ENCODE assay signal across 8 cellular contexts in genomic region chr6:130366011-130366963, GRCh38. TPM values are rescaled to one million over a fixed set of nuclear protein-coding genes. Genes with fewer than 3 reads are reported as not detected.
DNase-seq lines count a peak whose midpoint lies in the region; ATAC-seq, FAIRE-seq and TF ChIP-seq lines count a peak whose summit lies in the region.

Gene TMEM200A, plus strand, starts transcription at chr6:130366017. Its CDS starts 74,406 bp downstream, at chr6:130440423.

- ATAC-seq in central memory CD8-positive, alpha-beta T cell (replicated peaks; ENCODE audit: extremely low read depth, poor library complexity, severe bottlenecking), result peak; percentile 48
- ATAC-seq in HG02571 (IDR thresholded peaks at IDR 0.05; ENCODE audit: unreplicated experiment) (no peak), GM18520 (IDR thresholded peaks at IDR 0.05; ENCODE audit: unreplicated experiment) (no peak)

- POLR2A ChIA-PET in HEK293T (lab: Yijun Ruan, JAX), result no interaction called here

- no peaks in the 10 kb centered on the region for H3K4me1 Mint-ChIP-seq in Calu3 (ENCODE audit: low read depth, unreplicated experiment)
- peaks cover 11% of the 10 kb centered on the region for H3K4me1 Mint-ChIP-seq in central memory CD8-positive, alpha-beta T cell

- H3K27ac ChIP-seq in kidney (ENCODE audit: low read depth in 2 of 2, low read length in 2 of 2), result peak within 1 kb of the TSS; percentile 49 to 64

- peak within 1 kb of the TSS; percentile 62 for H3K4me3 Mint-ChIP-seq in Calu3 (ENCODE audit: low read depth, unreplicated experiment)
- peak within 1 kb of the TSS; percentile 75 for H3K4me3 Mint-ChIP-seq in central memory CD8-positive, alpha-beta T cell

- H3K9me3 Mint-ChIP-seq in Calu3 (ENCODE audit: low read depth, unreplicated experiment), result no peaks in the 10 kb centered on the region
- no peaks in the 10 kb centered on the region for H3K9me3 Mint-ChIP-seq in central memory CD8-positive, alpha-beta T cell

- peaks cover 82% of the 10 kb centered on the region for H3K27me3 Mint-ChIP-seq in Calu3 (ENCODE audit: unreplicated experiment)
- peaks cover 11% of the 10 kb centered on the region for H3K27me3 Mint-ChIP-seq in central memory CD8-positive, alpha-beta T cell

- CTCF ChIA-PET in Calu3 (lab: Charles Lee) (interaction anchor here (0.7 kb wide), 1 partner anchor 33 kb away, joined by 6 read pairs; no protein-coding TSS in a partner anchor), HEK293T (lab: Yijun Ruan, JAX) (interaction anchor here (0.5 to 1.0 kb wide), 7 partner anchors 24 to 612 kb away, joined by 3 to 6 read pairs (median 3); no protein-coding TSS in a partner anchor)

- TF ChIP-seq CTCF in Calu3 (IDR thresholded peaks at IDR 0.05; ENCODE audit: unreplicated experiment) (no peak), kidney (IDR thresholded peaks at IDR 0.05; ENCODE audit: borderline replicate concordance, extremely low read depth, insufficient read depth) (no peak)

- H3K4me1 ChIP-seq in kidney (ENCODE audit: control insufficient read depth in 1 of 2, insufficient read depth in 1 of 2, low read depth in 1 of 2, low read length in 2 of 2), result peaks cover 0 to 18% of the 10 kb centered on the region in 2 donors

- peak within 1 kb of the TSS; percentile 19 to 70 for H3K9ac ChIP-seq in kidney (ENCODE audit: low read length in 2 of 2)

- H3K4me3 ChIP-seq in kidney (ENCODE audit: low read length in 2 of 2), result peak within 1 kb of the TSS; percentile 77

- H3K36me3 Mint-ChIP-seq in Calu3 (ENCODE audit: insufficient read depth, unreplicated experiment), result no peaks in the 10 kb centered on the region
- no peaks in the 10 kb centered on the region for H3K36me3 Mint-ChIP-seq in central memory CD8-positive, alpha-beta T cell (ENCODE audit: insufficient read depth)

- intact Hi-C loops in Calu3 (cut with micrococcal nuclease; ENCODE audit: unreplicated experiment), result loop anchor here (5.0 kb wide), 1 partner anchor 331 kb away; no protein-coding TSS in a partner anchor
- intact Hi-C loops in kidney (cut with DNase I), result loop anchor here (10.0 kb wide), 1 partner anchor 329 kb away; no protein-coding TSS in a partner anchor

- H3K9me3 ChIP-seq in kidney (ENCODE audit: control insufficient read depth in 1 of 2, low read length in 2 of 2), result no peaks in the 10 kb centered on the region

- H3K36me3 ChIP-seq in kidney (ENCODE audit: control insufficient read depth in 1 of 2, insufficient read depth in 2 of 2, low read length in 2 of 2), result no peaks in the 10 kb centered on the region

- BruUV-seq in Calu3 (replicated peaks; lab: Mats Ljungman, UMichigan), result no TSS peak

- FAIRE-seq in kidney (lab: Jason Lieb, UNC), result no peak

- DNase-seq in Calu3 (peak; percentile 10), HEK293T (ENCODE audit: extremely low spot score) (peak; percentile 62), T-helper 9 cell (peak; percentile 28), kidney (peak; percentile 85)
- no peak for DNase-seq in central memory CD8-positive, alpha-beta T cell (ENCODE audit: low spot score in 2 of 2)
- DNase-seq in stimulated activated CD4-positive, alpha-beta T cell treated with anti-CD3 and anti-CD28 coated beads, Interleukin-12 subunit alpha, Interleukin-12 subunit beta, amount 100 ng/mL, for 48 hours (ENCODE audit: low read depth in 2 of 3, low spot score in 1 of 3), result peak in 2 of 3 donors; percentile 15 to 16

- H3K27ac Mint-ChIP-seq in Calu3 (ENCODE audit: unreplicated experiment), result no peak within 1 kb of the TSS
- H3K27ac Mint-ChIP-seq in central memory CD8-positive, alpha-beta T cell (ENCODE audit: low read depth), result peak within 1 kb of the TSS; percentile 58

TF ChIP-seq in HEK293T, 16 proteins besides CTCF, POLR2A, EP300 and RAD21:
- TF ChIP-seq FOXK2 (IDR thresholded peaks at IDR 0.05) (no peak), NFRKB (IDR thresholded peaks at IDR 0.05) (no peak), ARNT (IDR thresholded peaks at IDR 0.05) (no peak), L3MBTL2 (conservative IDR thresholded peaks at IDR 0.05) (no peak), FOXM1 (IDR thresholded peaks at IDR 0.05; ENCODE audit: borderline replicate concordance) (no peak), ZNF384 (IDR thresholded peaks at IDR 0.05) (no peak), LEF1 (IDR thresholded peaks at IDR 0.05; ENCODE audit: borderline replicate concordance) (no peak), BHLHE40 (IDR thresholded peaks at IDR 0.05; ENCODE audit: borderline replicate concordance) (no peak), ELF4 (IDR thresholded peaks at IDR 0.05) (no peak), CTBP1 (IDR thresholded peaks at IDR 0.05; ENCODE audit: borderline replicate concordance) (no peak), SUZ12 (IDR thresholded peaks at IDR 0.05) (no peak), FOXA1 (IDR thresholded peaks at IDR 0.05) (no peak), SP1 (IDR thresholded peaks at IDR 0.05) (no peak), TARDBP (IDR thresholded peaks at IDR 0.05) (no peak), PKNOX1 (IDR thresholded peaks at IDR 0.05) (no peak), HDGF (IDR thresholded peaks at IDR 0.05; ENCODE audit: borderline replicate concordance) (no peak)
TF ChIP-seq in HEK293T: peak in this region for 0.

RNA-seq across cellular contexts. Expression of gene TMEM200A, which starts in this region (rescaled TPM):
- total RNA-seq in Calu3 (2022), result not detected in 2 replicates
- 17.9 TPM for total RNA-seq in kidney
- 7.7 TPM for polyA plus RNA-seq in kidney (ENCODE audit: insufficient read depth, low read depth, low replicate concordance)

Comparison
In these comparisons a context has a peak if more than half of its experiments do, and no peak if none do; other contexts are left out.
1. RNA of gene TMEM200A (total RNA-seq): 17.9 TPM in kidney (single experiment); not detected in Calu3; every median in the first group is over 10 times any median in the second.
2. Peak in DNase-seq in Calu3; RNA of the gene not detected or under 1 TPM.
3. DNase-seq: peak in HEK293T (single experiment), T-helper 9 cell (single experiment), kidney (single experiment) and stimulated activated CD4-positive, alpha-beta T cell treated with anti-CD3 and anti-CD28 coated beads, Interleukin-12 subunit alpha, Interleukin-12 subunit beta, amount 100 ng/mL, for 48 hours (2 of 3); none in central memory CD8-positive, alpha-beta T cell (0 of 2).